In the genomic region with DNA sequence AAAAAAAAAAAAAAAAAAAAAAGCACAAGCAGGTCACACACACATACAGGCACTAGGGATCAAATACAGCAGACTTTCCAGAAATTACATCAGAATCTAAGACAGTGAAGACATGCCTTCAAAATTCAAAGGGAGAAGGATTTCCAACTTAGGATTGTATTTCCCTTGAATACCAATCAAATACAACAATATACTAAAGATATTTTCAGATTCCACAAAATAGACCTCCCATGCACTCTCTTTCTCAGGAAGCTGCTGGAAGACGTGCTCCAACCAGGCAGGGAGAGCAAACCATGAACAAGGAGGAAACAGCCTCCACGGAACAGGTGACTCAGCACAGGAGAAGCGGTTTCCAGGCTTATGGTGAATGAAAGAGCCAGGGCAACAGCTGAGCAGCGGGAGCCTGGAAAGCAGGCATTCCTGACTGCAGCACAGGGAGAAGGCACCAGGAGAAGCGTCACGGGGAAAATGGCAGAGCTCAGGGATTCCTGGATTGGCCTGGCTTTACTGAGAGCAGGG, we compare ENCODE assay signal across 10 cellular contexts. TPM values are rescaled to one million over a fixed set of nuclear protein-coding genes. Genes with fewer than 3 reads are reported as not detected.
DNase-seq lines count a peak whose midpoint lies in the region; ATAC-seq, FAIRE-seq and TF ChIP-seq lines count a peak whose summit lies in the region.
"Had no signal": no experiment of that assay in that cellular context is flagged by ENCODE, and none has a peak within 500 bp of the region (broad histone marks: within the 10 kb centered on the region; RNA-seq: fewer than 3 reads in every experiment).

No MANE protein-coding gene starts in this region.

- H3K9ac ChIP-seq in MM.1S (ENCODE audit: low read length), result no peak overlapping the region

- H3K27me3 ChIP-seq in SJSA1 (replicated peaks) (no peaks in the 10 kb centered on the region), foreskin keratinocyte (no peaks in the 10 kb centered on the region), MM.1S (replicated peaks; ENCODE audit: insufficient read depth, low read length) (no peaks in the 10 kb centered on the region)

- H3K27ac ChIP-seq in SJSA1, result peak overlapping the region; percentile 91
- no peak overlapping the region for H3K27ac ChIP-seq in foreskin keratinocyte
- H3K27ac ChIP-seq in MM.1S (ENCODE audit: low read length), result no peak overlapping the region

- H3K4me1 ChIP-seq in SJSA1 (replicated peaks) (peaks cover 52% of the 10 kb centered on the region), foreskin keratinocyte (peaks cover 34% of the 10 kb centered on the region), MM.1S (ENCODE audit: low read length) (peaks cover 37% of the 10 kb centered on the region)

- peaks cover 27 to 45% of the 10 kb centered on the region in 2 donors for H3K36me3 Mint-ChIP-seq in stimulated activated naive B cell treated with anti-CD40 and anti-IgM and Interleukin-4, amounts not matched to agents 10 μg/mL and 1 μg/mL and 100 μg/mL, for 72 hours

- TF ChIP-seq CTCF in foreskin keratinocyte (conservative IDR thresholded peaks at IDR 0.05), result no peak
- no peak for TF ChIP-seq CTCF in MM.1S (IDR thresholded peaks at IDR 0.05; ENCODE audit: low read length)

- ATAC-seq in foreskin keratinocyte (peak; percentile 76), HG02981 (IDR thresholded peaks at IDR 0.05; ENCODE audit: unreplicated experiment) (no peak), HG02623 (IDR thresholded peaks at IDR 0.05; ENCODE audit: unreplicated experiment) (no peak)
- ATAC-seq in stimulated activated naive B cell treated with anti-CD40 and anti-IgM and Interleukin-4, amounts not matched to agents 10 μg/mL and 1 μg/mL and 100 μg/mL, for 72 hours (replicated peaks), result no peak

- H3K9me3 ChIP-seq in SJSA1 (replicated peaks) (no peaks in the 10 kb centered on the region), MM.1S (replicated peaks; ENCODE audit: insufficient read depth, low read length) (no peaks in the 10 kb centered on the region)

- no peaks in the 10 kb centered on the region for H4K20me1 ChIP-seq in MM.1S (ENCODE audit: insufficient read depth, low read length)

- DNase-seq in H54 (ENCODE audit: insufficient read length, low spot score) (peak; percentile 67), SJSA1 (ENCODE audit: low read depth in 1 of 2, low spot score in 2 of 2) (peak; percentile 92), foreskin keratinocyte (peak; percentile 79 to 88), retina (peak; percentile 26), MM.1S (no peak)
- no peak for DNase-seq in stimulated activated naive B cell treated with anti-CD40 and anti-IgM and Interleukin-4, amounts not matched to agents 10 μg/mL and 1 μg/mL and 100 μg/mL, for 72 hours

- peaks cover 73% of the 10 kb centered on the region for H3K79me2 ChIP-seq in MM.1S (ENCODE audit: low read length)

- H3K4me2 ChIP-seq in MM.1S (ENCODE audit: low read depth, low read length), result no peak overlapping the region

- no peak overlapping the region for H3K27ac Mint-ChIP-seq in stimulated activated naive B cell treated with anti-CD40 and anti-IgM and Interleukin-4, amounts not matched to agents 10 μg/mL and 1 μg/mL and 100 μg/mL, for 72 hours

- no peaks in the 10 kb centered on the region for H3K4me1 Mint-ChIP-seq in stimulated activated naive B cell treated with anti-CD40 and anti-IgM and Interleukin-4, amounts not matched to agents 10 μg/mL and 1 μg/mL and 100 μg/mL, for 72 hours

- no peaks in the 10 kb centered on the region for H3K27me3 Mint-ChIP-seq in stimulated activated naive B cell treated with anti-CD40 and anti-IgM and Interleukin-4, amounts not matched to agents 10 μg/mL and 1 μg/mL and 100 μg/mL, for 72 hours
- H3K27me3 Mint-ChIP-seq: IgD-negative memory B cell had no signal

- H3K4me3 ChIP-seq in SJSA1 (no peak overlapping the region), MM.1S (ENCODE audit: low read length) (no peak overlapping the region)

- H2AFZ ChIP-seq in MM.1S (ENCODE audit: low read length), result no peak overlapping the region

- TF ChIP-seq POLR2A in H54 (IDR thresholded peaks at IDR 0.05; ENCODE audit: low read depth, low read length), result no peak

- H3K36me3 ChIP-seq in SJSA1, result peaks cover 50% of the 10 kb centered on the region
- peaks cover 5% of the 10 kb centered on the region; the same call in 1 of the 2 replicates for H3K36me3 ChIP-seq in MM.1S (replicated peaks; ENCODE audit: insufficient read depth, low read length)

- H3F3A ChIP-seq in MM.1S (ENCODE audit: insufficient read depth, low read length), result peaks cover 11% of the 10 kb centered on the region

- no peak overlapping the region for H3K4me3 Mint-ChIP-seq in stimulated activated naive B cell treated with anti-CD40 and anti-IgM and Interleukin-4, amounts not matched to agents 10 μg/mL and 1 μg/mL and 100 μg/mL, for 72 hours

- no peaks in the 10 kb centered on the region for H3K9me3 Mint-ChIP-seq in stimulated activated naive B cell treated with anti-CD40 and anti-IgM and Interleukin-4, amounts not matched to agents 10 μg/mL and 1 μg/mL and 100 μg/mL, for 72 hours
- H3K9me3 Mint-ChIP-seq: IgD-negative memory B cell had no signal

- no peaks in the 10 kb centered on the region for H3K9me2 ChIP-seq in MM.1S (replicated peaks; ENCODE audit: insufficient read depth, low read length)

- peak; percentile 74 for FAIRE-seq in H54 (lab: Jason Lieb, UNC)
- FAIRE-seq: endometrium had no signal

RNA-seq across cellular contexts. Expression of gene TMEM184B, which starts 32.0 kb away (rescaled TPM):
- total RNA-seq in SJSA1 (2014; rRNA removed; shearing (Covaris generic)), result 22.0 and 23.8 TPM in 2 replicates
- 54.0 and 55.7 TPM in 2 replicates for total RNA-seq in foreskin keratinocyte
- 37.1 and 43.9 TPM in 2 replicates for polyA plus RNA-seq in foreskin keratinocyte

RNA-seq across cellular contexts. Expression of gene MAFF, which starts 39.0 kb away (rescaled TPM):
- total RNA-seq in SJSA1 (2014; rRNA removed; shearing (Covaris generic)), result 45.7 and 52.1 TPM in 2 replicates
- 21.1 and 23.8 TPM in 2 replicates for total RNA-seq in foreskin keratinocyte
- polyA plus RNA-seq in foreskin keratinocyte, result 18.7 and 20.0 TPM in 2 replicates

RNA-seq across cellular contexts. Expression of gene PLA2G6, which starts 59.2 kb away (rescaled TPM):
- 1.0 and 2.5 TPM in 2 replicates for total RNA-seq in SJSA1 (2014; rRNA removed; shearing (Covaris generic))
- 3.4 and 4.6 TPM in 2 replicates for total RNA-seq in foreskin keratinocyte
- polyA plus RNA-seq in foreskin keratinocyte, result 2.4 and 2.5 TPM in 2 replicates

Comparison
In these comparisons a context has a peak if more than half of its experiments do, and no peak if none do; other contexts are left out.
1. DNase-seq: peak in H54 (single experiment), SJSA1 (2 of 2), foreskin keratinocyte (2 of 2) and retina (single experiment); none in stimulated activated naive B cell treated with anti-CD40 and anti-IgM and Interleukin-4, amounts not matched to agents 10 μg/mL and 1 μg/mL and 100 μg/mL, for 72 hours (single experiment) and MM.1S (single experiment).